8 cellular contexts compared by ENCODE assay signal in the genomic region with DNA sequence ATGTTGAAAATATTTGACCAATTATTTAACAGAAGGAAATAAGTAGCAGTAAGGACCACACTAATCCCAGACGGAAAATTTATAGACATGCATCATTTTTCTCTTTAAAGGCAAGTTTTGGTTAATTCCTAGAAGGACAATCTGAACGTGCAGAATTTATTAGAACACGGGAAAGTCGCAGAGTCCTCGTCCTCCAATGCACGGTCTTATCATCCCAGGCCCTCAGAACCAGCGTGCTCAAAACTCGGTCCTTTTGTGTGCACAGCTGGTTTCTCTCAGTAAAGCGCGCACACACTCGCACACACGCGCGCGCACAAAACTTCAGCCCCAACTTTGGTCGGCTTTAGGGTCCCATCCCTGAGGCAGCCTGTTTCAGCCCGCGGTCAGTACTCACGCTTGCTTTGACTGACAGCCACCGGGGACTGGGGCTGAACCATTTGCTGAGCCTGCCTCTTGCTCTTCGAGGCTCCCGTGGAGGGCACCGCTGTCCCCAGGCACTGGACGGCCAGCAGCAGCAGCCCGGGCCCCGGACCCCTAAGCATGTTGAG. TPM values are rescaled to one million over a fixed set of nuclear protein-coding genes. Genes with fewer than 3 reads are reported as not detected.
DNase-seq lines count a peak whose midpoint lies in the region; ATAC-seq lines count a peak whose summit lies in the region.

No MANE protein-coding gene starts in this region.

- H3K9ac ChIP-seq in HUES48 (ENCODE audit: low read depth, low read length) (peak overlapping the region; percentile 43; the same call in 1 of the 2 replicates), skeletal muscle tissue (ENCODE audit: low read depth in 1 of 3, low read length in 3 of 3) (peak overlapping the region; percentile 46 to 77 (median 54))

- H3K36me3 Mint-ChIP-seq in CD4-positive, CD25-positive, alpha-beta regulatory T cell = no peaks in the 10 kb centered on the region
- H3K36me3 Mint-ChIP-seq in activated naive CD8-positive, alpha-beta T cell treated with anti-CD3 and anti-CD28 coated beads for 36 hours = no peaks in the 10 kb centered on the region

- peaks cover 19% of the 10 kb centered on the region for H3K4me1 ChIP-seq in CD4-positive, CD25-positive, alpha-beta regulatory T cell (ENCODE audit: control insufficient read depth, insufficient read depth, low read length, poor library complexity, severe bottlenecking)
- H3K4me1 ChIP-seq in HUES48 (ENCODE audit: control insufficient read depth, insufficient read depth, low read length) (peaks cover 19% of the 10 kb centered on the region), iPS DF 6.9 (ENCODE audit: control insufficient read depth, insufficient read depth, low read length) (no peaks in the 10 kb centered on the region), skeletal muscle tissue (ENCODE audit: control insufficient read depth in 3 of 3, insufficient read depth in 3 of 3, low read length in 3 of 3) (peaks cover 3 to 12% (median 11%) of the 10 kb centered on the region in 3 donors)

- H3K4me1 Mint-ChIP-seq in CD4-positive, CD25-positive, alpha-beta regulatory T cell = peaks cover 6 to 22% (median 15%) of the 10 kb centered on the region in 4 donors
- peaks cover 15% of the 10 kb centered on the region for H3K4me1 Mint-ChIP-seq in activated naive CD8-positive, alpha-beta T cell treated with anti-CD3 and anti-CD28 coated beads for 36 hours

- H3K27me3 ChIP-seq in CD4-positive, CD25-positive, alpha-beta regulatory T cell (ENCODE audit: control insufficient read depth, insufficient read depth, low read length) = peaks cover 45% of the 10 kb centered on the region
- H3K27me3 ChIP-seq in HUES48 (ENCODE audit: control insufficient read depth, insufficient read depth, low read length) (peaks cover 9% of the 10 kb centered on the region; the same call in 1 of the 2 replicates), iPS DF 6.9 (ENCODE audit: control insufficient read depth, insufficient read depth, low read length) (no peaks in the 10 kb centered on the region), skeletal muscle tissue (ENCODE audit: control insufficient read depth in 3 of 3, insufficient read depth in 3 of 3, low read length in 3 of 3) (peaks cover 10 to 27% (median 15%) of the 10 kb centered on the region in 3 donors)

- H3K4me3 ChIP-seq in CD4-positive, CD25-positive, alpha-beta regulatory T cell (ENCODE audit: low read depth, low read length) = no peak overlapping the region
- H3K4me3 ChIP-seq in HUES48 (ENCODE audit: low read depth, low read length) (peak overlapping the region; percentile 97), iPS DF 6.9 (ENCODE audit: low read length) (peak overlapping the region; percentile 42; the same call in 1 of the 2 replicates), skeletal muscle tissue (ENCODE audit: low read length in 3 of 3) (peak overlapping the region; percentile 72 to 79 (median 76))

- WGBS in iPS DF 6.9 (ENCODE audit: insufficient coverage, insufficient read length) = no CpG with 5 or more reads among the region's 26 CpGs

- H3K36me3 ChIP-seq in CD4-positive, CD25-positive, alpha-beta regulatory T cell (ENCODE audit: control insufficient read depth, insufficient read depth, low read length) = no peaks in the 10 kb centered on the region
- H3K36me3 ChIP-seq in HUES48 (ENCODE audit: control insufficient read depth, insufficient read depth, low read length) (peaks cover 29% of the 10 kb centered on the region), iPS DF 6.9 (ENCODE audit: control insufficient read depth, insufficient read depth, low read length) (peaks cover 4% of the 10 kb centered on the region; the same call in 1 of the 2 replicates), skeletal muscle tissue (ENCODE audit: control insufficient read depth in 3 of 3, insufficient read depth in 3 of 3, low read length in 3 of 3) (peaks cover 0 to 4% (median 0%) of the 10 kb centered on the region in 3 donors)

- peak overlapping the region; percentile 2 for H3K27ac ChIP-seq in CD4-positive, CD25-positive, alpha-beta regulatory T cell (ENCODE audit: insufficient read depth, low read length, poor library complexity, severe bottlenecking)
- H3K27ac ChIP-seq in HUES48 (ENCODE audit: low read depth, low read length) (peak overlapping the region; percentile 77), iPS DF 6.9 (ENCODE audit: low read length) (no peak overlapping the region), skeletal muscle tissue (ENCODE audit: low read depth, low read length) (peak overlapping the region; percentile 75)

- H3K27ac Mint-ChIP-seq in CD4-positive, CD25-positive, alpha-beta regulatory T cell = no peak overlapping the region
- no peak overlapping the region for H3K27ac Mint-ChIP-seq in activated naive CD8-positive, alpha-beta T cell treated with anti-CD3 and anti-CD28 coated beads for 36 hours

- H3K27me3 Mint-ChIP-seq in CD4-positive, CD25-positive, alpha-beta regulatory T cell = peaks cover 81% of the 10 kb centered on the region
- peaks cover 92% of the 10 kb centered on the region for H3K27me3 Mint-ChIP-seq in activated naive CD8-positive, alpha-beta T cell treated with anti-CD3 and anti-CD28 coated beads for 36 hours

- no peak for ATAC-seq in CD4-positive, CD25-positive, alpha-beta regulatory T cell (ENCODE audit: low read depth in 2 of 2)
- peak; percentile 30 for ATAC-seq in GM19463 (IDR thresholded peaks at IDR 0.05; ENCODE audit: unreplicated experiment)

- H3K4me3 Mint-ChIP-seq in CD4-positive, CD25-positive, alpha-beta regulatory T cell = peak overlapping the region; percentile 23 to 84 (median 78)
- H3K4me3 Mint-ChIP-seq in activated naive CD8-positive, alpha-beta T cell treated with anti-CD3 and anti-CD28 coated beads for 36 hours = peak overlapping the region; percentile 64

- H3K9me3 ChIP-seq in CD4-positive, CD25-positive, alpha-beta regulatory T cell (ENCODE audit: control insufficient read depth in 2 of 2, low read length in 2 of 2) = no peaks in the 10 kb centered on the region
- no peaks in the 10 kb centered on the region for H3K9me3 ChIP-seq in HUES48 (ENCODE audit: control insufficient read depth, insufficient read depth, low read length)
- no peaks in the 10 kb centered on the region for H3K9me3 ChIP-seq in iPS DF 6.9 (ENCODE audit: control insufficient read depth, insufficient read depth, low read length)
- H3K9me3 ChIP-seq in skeletal muscle tissue (ENCODE audit: control insufficient read depth in 3 of 3, low read length in 3 of 3) = no peaks in the 10 kb centered on the region

- peak in 1 of 3 donors; percentile 11 for DNase-seq in CD4-positive, CD25-positive, alpha-beta regulatory T cell
- DNase-seq in activated naive CD8-positive, alpha-beta T cell treated with anti-CD3 and anti-CD28 coated beads for 36 hours = peak; percentile 16
- DNase-seq in iPS DF 6.9 (ENCODE audit: low read depth, low spot score) (no peak), NCI-H187 (lab: John Stamatoyannopoulos, UW) (no peak), cortex of kidney (lab: John Stamatoyannopoulos, UW) (no peak)

- H3K9me3 Mint-ChIP-seq in CD4-positive, CD25-positive, alpha-beta regulatory T cell = peaks cover 0 to 4% (median 0%) of the 10 kb centered on the region in 7 donors
- no peaks in the 10 kb centered on the region for H3K9me3 Mint-ChIP-seq in activated naive CD8-positive, alpha-beta T cell treated with anti-CD3 and anti-CD28 coated beads for 36 hours

RNA-seq across cellular contexts. Expression of gene FN1, which starts 0.5 kb away (rescaled TPM):
- total RNA-seq in CD4-positive, CD25-positive, alpha-beta regulatory T cell = 0.72 TPM
- under 1 TPM in 3 of 4 donors, not detected in 1; 0.45 to 0.89 (median 0.84) TPM for polyA plus RNA-seq in CD4-positive, CD25-positive, alpha-beta regulatory T cell
- total RNA-seq in activated naive CD8-positive, alpha-beta T cell treated with anti-CD3 and anti-CD28 coated beads for 36 hours = under 1 TPM; 0.29 to 0.30 TPM
- 301 TPM for total RNA-seq in skeletal muscle tissue

Comparison
In these comparisons a context has a peak if more than half of its experiments do, and no peak if none do; other contexts are left out.
1. RNA of gene FN1, which starts 0.5 kb away (total RNA-seq): 301 TPM in skeletal muscle tissue (single experiment); 0.72 TPM in CD4-positive, CD25-positive, alpha-beta regulatory T cell (single experiment) and 0.29 to 0.30 TPM in activated naive CD8-positive, alpha-beta T cell treated with anti-CD3 and anti-CD28 coated beads for 36 hours; every median in the first group is over 100 times any median in the second.